Comparison of ENCODE assay signal across 1 cellular context in genomic region chr4:74039065-74039763, GRCh38.
TF ChIP-seq lines count a peak whose summit lies in the region.

No MANE protein-coding gene starts in this region.

TF ChIP-seq in IMR-90, 13 proteins besides CTCF, POLR2A, EP300 and RAD21:
- no peak for TF ChIP-seq CEBPB (IDR thresholded peaks at IDR 0.05; ENCODE audit: low read depth, low read length)
- TF ChIP-seq RCOR1 (IDR thresholded peaks at IDR 0.05; ENCODE audit: insufficient replicate concordance, low read length): no peak
- no peak for TF ChIP-seq RFX5 (IDR thresholded peaks at IDR 0.05; ENCODE audit: low read depth, low read length)
- TF ChIP-seq, protein P1, sequence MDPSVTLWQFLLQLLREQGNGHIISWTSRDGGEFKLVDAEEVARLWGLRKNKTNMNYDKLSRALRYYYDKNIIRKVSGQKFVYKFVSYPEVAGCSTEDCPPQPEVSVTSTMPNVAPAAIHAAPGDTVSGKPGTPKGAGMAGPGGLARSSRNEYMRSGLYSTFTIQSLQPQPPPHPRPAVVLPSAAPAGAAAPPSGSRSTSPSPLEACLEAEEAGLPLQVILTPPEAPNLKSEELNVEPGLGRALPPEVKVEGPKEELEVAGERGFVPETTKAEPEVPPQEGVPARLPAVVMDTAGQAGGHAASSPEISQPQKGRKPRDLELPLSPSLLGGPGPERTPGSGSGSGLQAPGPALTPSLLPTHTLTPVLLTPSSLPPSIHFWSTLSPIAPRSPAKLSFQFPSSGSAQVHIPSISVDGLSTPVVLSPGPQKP (IDR thresholded peaks at IDR 0.05; ENCODE audit: borderline replicate concordance, low read depth, low read length): no peak
- TF ChIP-seq MAZ (IDR thresholded peaks at IDR 0.05; ENCODE audit: borderline replicate concordance, low read depth, low read length): no peak
- TF ChIP-seq MXI1 (IDR thresholded peaks at IDR 0.05; ENCODE audit: borderline replicate concordance, low read depth, low read length): no peak
- TF ChIP-seq USF2 (IDR thresholded peaks at IDR 0.05; ENCODE audit: low read depth, low read length): no peak
- no peak for TF ChIP-seq FOS (IDR thresholded peaks at IDR 0.05; ENCODE audit: low read depth, low read length)
- TF ChIP-seq NFE2L2 (IDR thresholded peaks at IDR 0.05; ENCODE audit: low read depth, low read length): no peak
- no peak for TF ChIP-seq MAFK (IDR thresholded peaks at IDR 0.05; ENCODE audit: low read depth, low read length)
